In genomic region chr20:57628651-57629308, GRCh38 we compare ENCODE assay signal across 7 cellular contexts. TPM values are rescaled to one million over a fixed set of nuclear protein-coding genes. Genes with fewer than 3 reads are reported as not detected.
DNase-seq lines count a peak whose midpoint lies in the region; ATAC-seq and TF ChIP-seq lines count a peak whose summit lies in the region.
"Not testable (repeated sequence)": the region's sequence is repeated elsewhere in the genome, so short reads cannot be mapped to it uniquely, and the experiment has no call there.

No MANE protein-coding gene starts in this region.

- peaks cover 5 to 33% of the 10 kb centered on the region in 2 donors for H3K4me1 ChIP-seq in left lung

- TF ChIP-seq CTCF in HFFc6 (IDR thresholded peaks at IDR 0.05); left lung (IDR thresholded peaks at IDR 0.05); osteocyte (IDR thresholded peaks at IDR 0.05): not testable (repeated sequence)

- not testable (repeated sequence) for DNase-seq in HFFc6; T-helper 2 cell treated with Interferon-gamma antibody and Interleukin-4, amounts not matched to agents 5 μg/mL and 100 μg/mL, for 36 hours (ENCODE audit: low spot score); effector memory CD8-positive, alpha-beta T cell; stimulated activated naive CD8-positive, alpha-beta T cell treated with anti-CD3 and anti-CD28 coated beads, Interleukin-15, amount 100 ng/mL, for 72 hours
- DNase-seq in left lung: peak in 1 of 2 donors; percentile 72
- DNase-seq in osteocyte (ENCODE audit: extremely low spot score, unreplicated experiment): peak; percentile 83

- peak overlapping the region in 1 of 2 donors; percentile 1 for H3K4me3 ChIP-seq in left lung

- not testable (repeated sequence) for H3K4me1 Mint-ChIP-seq in HFFc6 (ENCODE audit: low read depth); osteocyte (ENCODE audit: unreplicated experiment)
- peaks cover 45% of the 10 kb centered on the region for H3K4me1 Mint-ChIP-seq in T-helper 2 cell treated with Interferon-gamma antibody and Interleukin-4, amounts not matched to agents 5 μg/mL and 100 μg/mL, for 36 hours (ENCODE audit: low read depth)
- peaks cover 71% of the 10 kb centered on the region for H3K4me1 Mint-ChIP-seq in activated naive CD4-positive, alpha-beta T cell treated with anti-CD3 and anti-CD28 coated beads, Interleukin-2, amount 50 U/mL, for 24 hours
- peaks cover 41 to 46% of the 10 kb centered on the region in 2 donors for H3K4me1 Mint-ChIP-seq in effector memory CD8-positive, alpha-beta T cell (ENCODE audit: low read depth in 2 of 2)
- peaks cover 60% of the 10 kb centered on the region for H3K4me1 Mint-ChIP-seq in stimulated activated naive CD8-positive, alpha-beta T cell treated with anti-CD3 and anti-CD28 coated beads, Interleukin-15, amount 100 ng/mL, for 72 hours

- peaks cover 26% of the 10 kb centered on the region for H3K27me3 Mint-ChIP-seq in HFFc6 (ENCODE audit: insufficient read depth)
- H3K27me3 Mint-ChIP-seq in T-helper 2 cell treated with Interferon-gamma antibody and Interleukin-4, amounts not matched to agents 5 μg/mL and 100 μg/mL, for 36 hours (ENCODE audit: low read depth): peaks cover 34% of the 10 kb centered on the region
- not testable (repeated sequence) for H3K27me3 Mint-ChIP-seq in activated naive CD4-positive, alpha-beta T cell treated with anti-CD3 and anti-CD28 coated beads, Interleukin-2, amount 50 U/mL, for 24 hours; effector memory CD8-positive, alpha-beta T cell; stimulated activated naive CD8-positive, alpha-beta T cell treated with anti-CD3 and anti-CD28 coated beads, Interleukin-15, amount 100 ng/mL, for 72 hours
- peaks cover 20% of the 10 kb centered on the region for H3K27me3 Mint-ChIP-seq in osteocyte (ENCODE audit: unreplicated experiment)

- ATAC-seq in effector memory CD8-positive, alpha-beta T cell (replicated peaks); left lung; stimulated activated naive CD8-positive, alpha-beta T cell treated with anti-CD3 and anti-CD28 coated beads, Interleukin-15, amount 100 ng/mL, for 72 hours: not testable (repeated sequence)

- not testable (repeated sequence) for H3K9me3 ChIP-seq in left lung

- H3K36me3 Mint-ChIP-seq in HFFc6 (ENCODE audit: low read depth); effector memory CD8-positive, alpha-beta T cell (ENCODE audit: insufficient read depth); osteocyte (ENCODE audit: unreplicated experiment): not testable (repeated sequence)
- H3K36me3 Mint-ChIP-seq in T-helper 2 cell treated with Interferon-gamma antibody and Interleukin-4, amounts not matched to agents 5 μg/mL and 100 μg/mL, for 36 hours (ENCODE audit: low read depth): peaks cover 15% of the 10 kb centered on the region
- peaks cover 16% of the 10 kb centered on the region for H3K36me3 Mint-ChIP-seq in activated naive CD4-positive, alpha-beta T cell treated with anti-CD3 and anti-CD28 coated beads, Interleukin-2, amount 50 U/mL, for 24 hours

- H3K36me3 ChIP-seq in left lung: not testable (repeated sequence)

- H3K27me3 ChIP-seq in left lung: not testable (repeated sequence)

- peak overlapping the region; percentile 68 for H3K4me3 Mint-ChIP-seq in HFFc6
- H3K4me3 Mint-ChIP-seq in T-helper 2 cell treated with Interferon-gamma antibody and Interleukin-4, amounts not matched to agents 5 μg/mL and 100 μg/mL, for 36 hours: peak overlapping the region; percentile 84
- peak overlapping the region; percentile 95 for H3K4me3 Mint-ChIP-seq in activated naive CD4-positive, alpha-beta T cell treated with anti-CD3 and anti-CD28 coated beads, Interleukin-2, amount 50 U/mL, for 24 hours
- peak overlapping the region; percentile 73 to 80 for H3K4me3 Mint-ChIP-seq in effector memory CD8-positive, alpha-beta T cell
- H3K4me3 Mint-ChIP-seq in osteocyte (ENCODE audit: unreplicated experiment): not testable (repeated sequence)
- peak overlapping the region; percentile 90 to 98 for H3K4me3 Mint-ChIP-seq in stimulated activated naive CD8-positive, alpha-beta T cell treated with anti-CD3 and anti-CD28 coated beads, Interleukin-15, amount 100 ng/mL, for 72 hours

- not testable (repeated sequence) for H3K9me3 Mint-ChIP-seq in HFFc6; activated naive CD4-positive, alpha-beta T cell treated with anti-CD3 and anti-CD28 coated beads, Interleukin-2, amount 50 U/mL, for 24 hours; effector memory CD8-positive, alpha-beta T cell; osteocyte (ENCODE audit: unreplicated experiment)
- H3K9me3 Mint-ChIP-seq in T-helper 2 cell treated with Interferon-gamma antibody and Interleukin-4, amounts not matched to agents 5 μg/mL and 100 μg/mL, for 36 hours: peaks cover 25% of the 10 kb centered on the region
- H3K9me3 Mint-ChIP-seq in stimulated activated naive CD8-positive, alpha-beta T cell treated with anti-CD3 and anti-CD28 coated beads, Interleukin-15, amount 100 ng/mL, for 72 hours: peaks cover 13 to 31% of the 10 kb centered on the region in 2 donors

- H3K27ac ChIP-seq in left lung: peak overlapping the region; percentile 78 to 94

- not testable (repeated sequence) for H3K27ac Mint-ChIP-seq in HFFc6; osteocyte (ENCODE audit: unreplicated experiment)
- peak overlapping the region; percentile 99 for H3K27ac Mint-ChIP-seq in T-helper 2 cell treated with Interferon-gamma antibody and Interleukin-4, amounts not matched to agents 5 μg/mL and 100 μg/mL, for 36 hours
- H3K27ac Mint-ChIP-seq in activated naive CD4-positive, alpha-beta T cell treated with anti-CD3 and anti-CD28 coated beads, Interleukin-2, amount 50 U/mL, for 24 hours: peak overlapping the region; percentile 94
- H3K27ac Mint-ChIP-seq in effector memory CD8-positive, alpha-beta T cell: peak overlapping the region; percentile 94 to 98
- peak overlapping the region; percentile 95 to 98 for H3K27ac Mint-ChIP-seq in stimulated activated naive CD8-positive, alpha-beta T cell treated with anti-CD3 and anti-CD28 coated beads, Interleukin-15, amount 100 ng/mL, for 72 hours

- intact Hi-C loops in left lung (cut with DNase I): not testable (repeated sequence)

RNA-seq across cellular contexts. Expression of gene ZBP1, which starts 8.6 kb away (rescaled TPM):
- total RNA-seq in HFFc6 (2021; fragmentation: NEBNext Ultra II Directional; extraction: Animal tissue kit (Norgen Biotek cat#: 25700)): not detected
- 1 to 10 TPM; 1.0 to 5.3 TPM for total RNA-seq in left lung
- not detected in 2 replicates for total RNA-seq in osteocyte
